22 cellular contexts compared by ENCODE assay signal in genomic region chr9:133104718-133105460, GRCh38. TPM values are rescaled to one million over a fixed set of nuclear protein-coding genes. Genes with fewer than 3 reads are reported as not detected.
DNase-seq lines count a peak whose midpoint lies in the region; ATAC-seq and TF ChIP-seq lines count a peak whose summit lies in the region.
"Had no signal": no experiment of that assay in that cellular context is flagged by ENCODE, and none has a peak within 500 bp of the region (broad histone marks: within the 10 kb centered on the region; RNA-seq: fewer than 3 reads in every experiment).

No MANE protein-coding gene starts in this region.

- no peak for TF ChIP-seq CTCF in dorsolateral prefrontal cortex (IDR thresholded peaks at IDR 0.05 in 54 of 56, conservative IDR thresholded peaks at IDR 0.05 in 2 of 56; ENCODE audit: low read depth in 1 of 56, partially characterized antibody in 56 of 56)

- peaks cover 4 to 16% of the 10 kb centered on the region in 2 donors for H3K36me3 ChIP-seq in aorta (ENCODE audit: control insufficient read depth in 1 of 2, insufficient read depth in 2 of 2, low read length in 1 of 2)
- peaks cover 96% of the 10 kb centered on the region for H3K36me3 ChIP-seq in effector memory CD4-positive, alpha-beta T cell (ENCODE audit: control insufficient read depth, insufficient read depth, low read length)

- no peak for ATAC-seq in activated naive CD4-positive, alpha-beta T cell treated with anti-CD3 and anti-CD28 coated beads, Interleukin-2, amount 50 U/mL, for 72 hours
- ATAC-seq in natural killer cell treated with Interleukin-12 subunit alpha and Interleukin-12 subunit beta and Interleukin-15 and Interleukin-18, amount 100 ng/mL, for 72 hours: no peak
- ATAC-seq in aorta (ENCODE audit: low FRiP score): no peak
- ATAC-seq: psoas muscle had no signal

- H3K4me3 Mint-ChIP-seq in natural killer cell treated with Interleukin-12 subunit alpha and Interleukin-12 subunit beta and Interleukin-15 and Interleukin-18, amount 100 ng/mL, for 72 hours: no peak overlapping the region
- H3K4me3 Mint-ChIP-seq: activated naive CD4-positive, alpha-beta T cell treated with anti-CD3 and anti-CD28 coated beads, Interleukin-2, amount 50 U/mL, for 24 hours; CD4-positive, CD25-positive, alpha-beta regulatory T cell; endodermal cell had no signal

- H3K9me3 Mint-ChIP-seq in activated naive CD4-positive, alpha-beta T cell treated with anti-CD3 and anti-CD28 coated beads, Interleukin-2, amount 50 U/mL, for 72 hours: no peaks in the 10 kb centered on the region
- H3K9me3 Mint-ChIP-seq in natural killer cell treated with Interleukin-12 subunit alpha and Interleukin-12 subunit beta and Interleukin-15 and Interleukin-18, amount 100 ng/mL, for 72 hours: no peaks in the 10 kb centered on the region
- H3K9me3 Mint-ChIP-seq: activated naive CD4-positive, alpha-beta T cell treated with anti-CD3 and anti-CD28 coated beads, Interleukin-2, amount 50 U/mL, for 24 hours; CD4-positive, CD25-positive, alpha-beta regulatory T cell; endodermal cell had no signal

- intact Hi-C loops in dorsolateral prefrontal cortex (cut with DNase I): loop anchor here (5.0 kb wide), 2 partner anchors 53 to 68 kb away; no protein-coding TSS in a partner anchor
- intact Hi-C loops in aorta (cut with DNase I): loop anchor here in 1 of 2 donors (10.0 kb wide), 1 partner anchor 70 kb away; the partner anchor contains the start of gene GTF3C5

- H3K27me3 Mint-ChIP-seq in natural killer cell treated with Interleukin-12 subunit alpha and Interleukin-12 subunit beta and Interleukin-15 and Interleukin-18, amount 100 ng/mL, for 72 hours: no peaks in the 10 kb centered on the region
- H3K27me3 Mint-ChIP-seq: activated naive CD4-positive, alpha-beta T cell treated with anti-CD3 and anti-CD28 coated beads, Interleukin-2, amount 50 U/mL, for 24 hours; CD4-positive, CD25-positive, alpha-beta regulatory T cell had no signal

- no peaks in the 10 kb centered on the region for H3K4me1 ChIP-seq in aorta (ENCODE audit: control insufficient read depth in 1 of 2, insufficient read depth in 2 of 2, low read length in 2 of 2)
- H3K4me1 ChIP-seq in effector memory CD4-positive, alpha-beta T cell (ENCODE audit: control insufficient read depth, insufficient read depth, low read length, poor library complexity, severe bottlenecking): no peaks in the 10 kb centered on the region
- H3K4me1 ChIP-seq: psoas muscle had no signal

- peaks cover 18 to 25% of the 10 kb centered on the region in 2 donors for H3K36me3 Mint-ChIP-seq in activated naive CD4-positive, alpha-beta T cell treated with anti-CD3 and anti-CD28 coated beads, Interleukin-2, amount 50 U/mL, for 72 hours
- no peaks in the 10 kb centered on the region for H3K36me3 Mint-ChIP-seq in natural killer cell treated with Interleukin-12 subunit alpha and Interleukin-12 subunit beta and Interleukin-15 and Interleukin-18, amount 100 ng/mL, for 72 hours

- no peak overlapping the region for H3K4me3 ChIP-seq in dorsolateral prefrontal cortex
- H3K4me3 ChIP-seq in aorta (ENCODE audit: low read length in 2 of 2): no peak overlapping the region
- no peak overlapping the region for H3K4me3 ChIP-seq in effector memory CD4-positive, alpha-beta T cell (ENCODE audit: insufficient read depth, low read depth, low read length, poor library complexity, severe bottlenecking)
- H3K4me3 ChIP-seq: psoas muscle, smooth muscle cell had no signal

- no peaks in the 10 kb centered on the region for H3K27me3 ChIP-seq in dorsolateral prefrontal cortex
- H3K27me3 ChIP-seq in aorta (ENCODE audit: control insufficient read depth in 1 of 2, insufficient read depth in 2 of 2, low read length in 1 of 2): no peaks in the 10 kb centered on the region
- no peaks in the 10 kb centered on the region for H3K27me3 ChIP-seq in effector memory CD4-positive, alpha-beta T cell (replicated peaks; ENCODE audit: control insufficient read depth, insufficient read depth, low read length, poor library complexity, severe bottlenecking)

- peak in 1 of 2 donors; percentile 23 for DNase-seq in activated naive CD4-positive, alpha-beta T cell treated with anti-CD3 and anti-CD28 coated beads, Interleukin-2, amount 50 U/mL, for 72 hours (ENCODE audit: low spot score in 2 of 2)
- no peak for DNase-seq in activated naive CD4-positive, alpha-beta T cell treated with Interleukin-2 at 50 U/mL for 16 hours
- peak in 1 of 10 donors; percentile 32 for DNase-seq in dorsolateral prefrontal cortex
- peak; percentile 18 for DNase-seq in natural killer cell treated with Interleukin-12 subunit alpha and Interleukin-12 subunit beta and Interleukin-15 and Interleukin-18, amount 100 ng/mL, for 72 hours (ENCODE audit: low spot score)
- DNase-seq in aorta: peak; percentile 48 to 68
- DNase-seq in NCI-H526 treated with DMSO at 0.1 percent for 48 hours (lab: John Stamatoyannopoulos, UW): no peak
- no peak for DNase-seq in NCI-H345 treated with DMSO at 0.1 percent for 48 hours (lab: John Stamatoyannopoulos, UW; ENCODE audit: unreplicated experiment)
- DNase-seq in effector memory CD4-positive, alpha-beta T cell: no peak
- DNase-seq: activated CD4-positive, alpha-beta T cell treated with anti-CD3 and anti-CD28 coated beads for 4 hours; CD4-positive, CD25-positive, alpha-beta regulatory T cell; endodermal cell; GF-D8; KBM-7; midbrain; NCI-H2171; NCI-H526; SHP77; stimulated activated CD4-positive, alpha-beta T cell treated with anti-CD3 and anti-CD28 coated beads, Interleukin-4, amount 100 ng/mL, for 1 hour had no signal

- peak overlapping the region; percentile 29 to 51 for H3K27ac Mint-ChIP-seq in activated naive CD4-positive, alpha-beta T cell treated with anti-CD3 and anti-CD28 coated beads, Interleukin-2, amount 50 U/mL, for 72 hours
- no peak overlapping the region for H3K27ac Mint-ChIP-seq in natural killer cell treated with Interleukin-12 subunit alpha and Interleukin-12 subunit beta and Interleukin-15 and Interleukin-18, amount 100 ng/mL, for 72 hours
- H3K27ac Mint-ChIP-seq: activated naive CD4-positive, alpha-beta T cell treated with anti-CD3 and anti-CD28 coated beads, Interleukin-2, amount 50 U/mL, for 24 hours; CD4-positive, CD25-positive, alpha-beta regulatory T cell; endodermal cell had no signal

- no peaks in the 10 kb centered on the region for H3K9me3 ChIP-seq in aorta (ENCODE audit: control insufficient read depth, low read length)
- H3K9me3 ChIP-seq in effector memory CD4-positive, alpha-beta T cell (ENCODE audit: control insufficient read depth, low read length): no peaks in the 10 kb centered on the region
- H3K9me3 ChIP-seq: psoas muscle had no signal

- WGBS in aorta, 2 donors: 86 to 88% methylated on average over 15 of the region's 15 CpGs

- H3K27ac ChIP-seq in dorsolateral prefrontal cortex (peak overlapping the region in 46 of 59 donors; percentile 22 to 92 (median 78)), aorta (ENCODE audit: low read depth in 1 of 2, low read length in 2 of 2) (no peak overlapping the region)
- no peak overlapping the region for H3K27ac ChIP-seq in effector memory CD4-positive, alpha-beta T cell (ENCODE audit: insufficient read depth, low read length, poor library complexity, severe bottlenecking)
- H3K27ac ChIP-seq: psoas muscle had no signal

- H3K4me1 Mint-ChIP-seq in natural killer cell treated with Interleukin-12 subunit alpha and Interleukin-12 subunit beta and Interleukin-15 and Interleukin-18, amount 100 ng/mL, for 72 hours (ENCODE audit: low read depth in 2 of 2): peaks cover under 1 to 6% of the 10 kb centered on the region in 2 donors
- H3K4me1 Mint-ChIP-seq: activated naive CD4-positive, alpha-beta T cell treated with anti-CD3 and anti-CD28 coated beads, Interleukin-2, amount 50 U/mL, for 24 hours; endodermal cell had no signal

RNA-seq across cellular contexts. Expression of gene RALGDS, which starts 16.2 kb away (rescaled TPM):
- total RNA-seq in activated naive CD4-positive, alpha-beta T cell treated with anti-CD3 and anti-CD28 coated beads, Interleukin-2, amount 50 U/mL, for 72 hours: 10 to 100 TPM; 45.3 to 77.0 TPM
- 100 to 1,000 TPM in 109 of 120 experiments, 10 to 100 TPM in 11; 72.2 to 415 (median 142) TPM for total RNA-seq in dorsolateral prefrontal cortex
- total RNA-seq in natural killer cell treated with Interleukin-12 subunit alpha and Interleukin-12 subunit beta and Interleukin-15 and Interleukin-18, amount 100 ng/mL, for 72 hours: 100 to 1,000 TPM; 138 to 159 TPM
- 10 to 100 TPM; 32.7 to 61.2 TPM for total RNA-seq in aorta
- 10 to 100 TPM; 19.4 to 20.0 TPM for polyA plus RNA-seq in aorta

RNA-seq across cellular contexts. Expression of gene CEL, which starts 43.1 kb away (rescaled TPM):
- 1 to 10 TPM; 2.4 to 9.3 TPM for total RNA-seq in activated naive CD4-positive, alpha-beta T cell treated with anti-CD3 and anti-CD28 coated beads, Interleukin-2, amount 50 U/mL, for 72 hours
- total RNA-seq in dorsolateral prefrontal cortex: 1 to 10 TPM in 107 of 120 experiments, under 1 TPM in 13; 0.64 to 7.6 (median 2.1) TPM
- 1 to 10 TPM in 1 of 2 donors, under 1 TPM in 1; 0.95 to 2.1 TPM for total RNA-seq in natural killer cell treated with Interleukin-12 subunit alpha and Interleukin-12 subunit beta and Interleukin-15 and Interleukin-18, amount 100 ng/mL, for 72 hours
- total RNA-seq in aorta: 1 to 10 TPM; 3.6 to 4.5 TPM
- polyA plus RNA-seq in aorta: 1 to 10 TPM; 1.5 to 3.9 TPM
- polyA plus RNA-seq: CD4-positive, CD25-positive, alpha-beta regulatory T cell had no signal

RNA-seq across cellular contexts. Expression of gene GBGT1, which starts 58.8 kb away (rescaled TPM):
- 1 to 10 TPM; 3.1 to 7.3 TPM for total RNA-seq in activated naive CD4-positive, alpha-beta T cell treated with anti-CD3 and anti-CD28 coated beads, Interleukin-2, amount 50 U/mL, for 72 hours
- 10 to 100 TPM in 109 of 120 experiments, 1 to 10 TPM in 11; 5.8 to 27.4 (median 13.8) TPM for total RNA-seq in dorsolateral prefrontal cortex
- 1 to 10 TPM; 4.1 to 7.2 TPM for total RNA-seq in natural killer cell treated with Interleukin-12 subunit alpha and Interleukin-12 subunit beta and Interleukin-15 and Interleukin-18, amount 100 ng/mL, for 72 hours
- total RNA-seq in aorta: 10 to 100 TPM; 12.9 to 28.9 TPM
- polyA plus RNA-seq in aorta: 1 to 10 TPM; 2.8 to 5.5 TPM
- polyA plus RNA-seq: neural cell had no signal

Comparison
In these comparisons a context has a peak if more than half of its experiments do, and no peak if none do; other contexts are left out.
1. DNase-seq: peak in natural killer cell treated with Interleukin-12 subunit alpha and Interleukin-12 subunit beta and Interleukin-15 and Interleukin-18, amount 100 ng/mL, for 72 hours (single experiment) and aorta (2 of 2); none in activated naive CD4-positive, alpha-beta T cell treated with Interleukin-2 at 50 U/mL for 16 hours (single experiment), NCI-H526 treated with DMSO at 0.1 percent for 48 hours (single experiment), NCI-H345 treated with DMSO at 0.1 percent for 48 hours (single experiment) and effector memory CD4-positive, alpha-beta T cell (0 of 3).
2. H3K27ac Mint-ChIP-seq: peak in activated naive CD4-positive, alpha-beta T cell treated with anti-CD3 and anti-CD28 coated beads, Interleukin-2, amount 50 U/mL, for 72 hours (2 of 2); none in natural killer cell treated with Interleukin-12 subunit alpha and Interleukin-12 subunit beta and Interleukin-15 and Interleukin-18, amount 100 ng/mL, for 72 hours (0 of 2).
3. H3K27ac ChIP-seq: peak in dorsolateral prefrontal cortex (46 of 59); none in aorta (0 of 2) and effector memory CD4-positive, alpha-beta T cell (single experiment).